Comparison of ENCODE assay signal across 22 cellular contexts in genomic region chrX:95754411-95754810, GRCh38.
DNase-seq lines count a peak whose midpoint lies in the region; ATAC-seq, FAIRE-seq and TF ChIP-seq lines count a peak whose summit lies in the region.
"Had no signal": no experiment of that assay in that cellular context is flagged by ENCODE, and none has a peak within 500 bp of the region (broad histone marks: within the 10 kb centered on the region; RNA-seq: fewer than 3 reads in every experiment).

No MANE protein-coding gene starts in this region.

- no peaks in the 10 kb centered on the region for H3K36me3 Mint-ChIP-seq in T-helper 17 cell (ENCODE audit: low read depth)
- H3K36me3 Mint-ChIP-seq: IgD-negative memory B cell, T-cell had no signal

- no peak overlapping the region for H3K27ac Mint-ChIP-seq in T-helper 17 cell
- H3K27ac Mint-ChIP-seq: H9, IgD-negative memory B cell, T-cell had no signal

- H3K9me3 ChIP-seq in MG63 (no peaks in the 10 kb centered on the region), T-helper 17 cell (ENCODE audit: control insufficient read depth, low read length, poor library complexity, severe bottlenecking) (no peaks in the 10 kb centered on the region)
- H3K9me3 ChIP-seq: A549, BE2C had no signal

- H3K36me3 ChIP-seq in MG63 = no peaks in the 10 kb centered on the region
- H3K36me3 ChIP-seq: BE2C had no signal

- no peak for TF ChIP-seq CTCF in epithelial cell of esophagus (IDR thresholded peaks at IDR 0.05; ENCODE audit: insufficient read depth, low read depth, low read length, missing control alignments)

- FAIRE-seq in urothelium cell line (lab: Jason Lieb, UNC) = no peak
- FAIRE-seq: A549, D721Med had no signal

- H3K4me1 Mint-ChIP-seq in T-helper 17 cell = no peaks in the 10 kb centered on the region
- H3K4me1 Mint-ChIP-seq: IgD-negative memory B cell, T-cell had no signal

- ATAC-seq in T-helper 17 cell (no peak), HG03139 (IDR thresholded peaks at IDR 0.05; ENCODE audit: unreplicated experiment) (no peak)
- ATAC-seq: A549, SK-N-SH treated with all-trans-retinoic acid at 6 μM for 48 hours, T-cell had no signal

- DNase-seq in DMS 273 (lab: John Stamatoyannopoulos, UW; ENCODE audit: unreplicated experiment) = peak; percentile 58
- peak; percentile 4 for DNase-seq in MG63
- peak; percentile 63 for DNase-seq in NCI-H69 (lab: John Stamatoyannopoulos, UW)
- DNase-seq in epithelial cell of esophagus (ENCODE audit: low read depth) = peak; percentile 0
- DNase-seq in stimulated activated CD4-positive, alpha-beta T cell treated with anti-CD3 and anti-CD28 coated beads, Interleukin-15, amount 100 ng/mL, for 24 hours = no peak
- no peak for DNase-seq in urothelium cell line (ENCODE audit: low spot score)
- no peak for DNase-seq in T-helper 17 cell
- DNase-seq: BE2C, DMS79, H9, NCI-H1436 treated with DMSO at 0.1 percent for 48 hours, NCI-H2029 treated with DMSO at 0.1 percent for 48 hours, NCI-H510A, NCI-H748 treated with DMSO at 0.1 percent for 48 hours, PC-9, SIG-M5, T-cell had no signal

- no peak overlapping the region for H3K4me3 Mint-ChIP-seq in T-helper 17 cell
- H3K4me3 Mint-ChIP-seq: H9, IgD-negative memory B cell, T-cell had no signal

- H3K27me3 Mint-ChIP-seq in T-helper 17 cell = no peaks in the 10 kb centered on the region
- H3K27me3 Mint-ChIP-seq: IgD-negative memory B cell had no signal

- H3K27me3 ChIP-seq in MG63 = no peaks in the 10 kb centered on the region
- H3K27me3 ChIP-seq: BE2C had no signal

- H3K4me3 ChIP-seq in MG63 (no peak overlapping the region), epithelial cell of esophagus (ENCODE audit: low read length) (no peak overlapping the region)
- H3K4me3 ChIP-seq: A549, PC-9 had no signal

Comparison
In these comparisons a context has a peak if more than half of its experiments do, and no peak if none do; other contexts are left out.
1. DNase-seq: peak in DMS 273 (single experiment), MG63 (single experiment), NCI-H69 (single experiment) and epithelial cell of esophagus (single experiment); none in stimulated activated CD4-positive, alpha-beta T cell treated with anti-CD3 and anti-CD28 coated beads, Interleukin-15, amount 100 ng/mL, for 24 hours (single experiment), urothelium cell line (single experiment) and T-helper 17 cell (0 of 3).